Comparison of ENCODE assay signal across 16 cellular contexts in the genomic region with DNA sequence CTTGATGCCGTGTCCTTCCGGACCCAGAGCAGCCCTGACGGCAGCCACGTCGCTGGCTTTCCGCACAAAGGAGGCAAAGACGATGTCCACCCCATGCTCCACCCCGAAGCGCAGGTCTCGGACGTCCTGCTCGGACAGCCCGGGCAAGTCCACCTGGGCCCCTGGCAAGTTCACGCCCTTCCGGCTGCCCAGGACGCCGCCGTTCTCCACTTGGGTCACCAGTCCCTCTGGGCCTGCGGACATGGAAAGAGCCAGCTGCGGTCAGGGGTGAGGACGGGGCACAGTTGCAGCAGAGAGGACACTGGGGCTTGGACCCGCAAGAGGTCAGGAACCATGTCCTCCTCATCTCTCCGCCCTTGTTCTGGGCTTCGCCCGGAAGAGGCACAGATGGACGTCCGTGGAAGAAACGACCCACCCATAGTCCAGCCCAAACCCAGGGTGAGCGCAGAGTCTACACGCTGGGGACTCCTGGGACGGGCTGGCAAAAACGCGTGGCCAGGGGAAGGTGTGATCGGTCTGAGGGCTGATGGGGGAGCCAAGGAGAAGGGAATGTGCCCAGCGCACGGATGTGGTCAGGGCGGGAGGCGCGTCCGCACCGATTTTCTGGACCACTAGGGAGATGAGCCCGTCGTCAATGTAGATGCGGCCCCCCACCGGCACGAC. TPM values are rescaled to one million over a fixed set of nuclear protein-coding genes. Genes with fewer than 3 reads are reported as not detected.
A peak's percentile ranks its signal among the peaks of the same experiment; 100 is the strongest.
DNase-seq lines count a peak whose midpoint lies in the region; ATAC-seq, FAIRE-seq and TF ChIP-seq lines count a peak whose summit lies in the region.
"Had no signal": no experiment of that assay in that cellular context is flagged by ENCODE, and none has a peak within 500 bp of the region (broad histone marks: within the 10 kb centered on the region; RNA-seq: fewer than 3 reads in every experiment).

No MANE protein-coding gene starts in this region.

- H3K27me3 ChIP-seq in H9 (ENCODE audit: insufficient read depth, low read length): no peaks in the 10 kb centered on the region; the same call in 1 of the 2 replicates
- no peaks in the 10 kb centered on the region for H3K27me3 ChIP-seq in K562 (ENCODE audit: control insufficient read depth in 2 of 2, insufficient read depth in 2 of 2, low read length in 2 of 2)
- peaks cover 37% of the 10 kb centered on the region for H3K27me3 ChIP-seq in iPS-15b (ENCODE audit: control insufficient read depth, insufficient read depth, low read length)
- peaks cover 53% of the 10 kb centered on the region for H3K27me3 ChIP-seq in skeletal muscle satellite cell (ENCODE audit: control insufficient read depth, insufficient read depth, low read length)

- no peaks in the 10 kb centered on the region for H3K36me3 Mint-ChIP-seq in H9 (ENCODE audit: insufficient read depth in 1 of 3, low read depth in 3 of 3)
- H3K36me3 Mint-ChIP-seq: T-cell had no signal

- WGBS in H9 (ENCODE audit: extremely low coverage, insufficient read length, low lambda C conversion rate): no CpG with 5 or more reads among the region's 46 CpGs
- 88% methylated on average over 35 of the region's 46 CpGs for WGBS in K562 (ENCODE audit: insufficient coverage, low coverage, missing lambda C conversion rate)

- H3K79me1 ChIP-seq in H9 (ENCODE audit: insufficient read depth, low read depth, low read length, poor library complexity, severe bottlenecking): no peaks in the 10 kb centered on the region

- H4K20me1 ChIP-seq in H9 (ENCODE audit: control insufficient read depth, insufficient read depth, insufficient read length): no peaks in the 10 kb centered on the region
- no peaks in the 10 kb centered on the region for H4K20me1 ChIP-seq in K562 (replicated peaks; ENCODE audit: control insufficient read depth, insufficient read depth, low read length)

- no peaks in the 10 kb centered on the region; a peak in 1 of 5 replicates for H3K9me3 Mint-ChIP-seq in H9
- H3K9me3 Mint-ChIP-seq: HFFc6, T-cell had no signal

- TSS peak; percentile 47 for BruUV-seq in K562 (replicated peaks; lab: Mats Ljungman, UMichigan)

- TF ChIP-seq EP300 in K562 (IDR thresholded peaks at IDR 0.05; ENCODE audit: low read length): no peak

- in situ Hi-C loops in K562 (cut with MboI): no loop called here

- H2AFZ ChIP-seq in H9 (ENCODE audit: low read length) (no peak overlapping the region), K562 (ENCODE audit: low read depth, low read length) (no peak overlapping the region)

- CTCF ChIA-PET in K562 (lab: Yijun Ruan, JAX; ENCODE audit: low intra/inter-chr PET ratio): no interaction called here

- H3K9me1 ChIP-seq in K562 (ENCODE audit: control insufficient read depth, insufficient read depth, low read length): no peaks in the 10 kb centered on the region

- H3T11ph ChIP-seq in H9 (ENCODE audit: low read length): no peak overlapping the region

- H3K56ac ChIP-seq in H9 (ENCODE audit: insufficient read length, low read depth, low read length): no peak overlapping the region

- H3K9ac ChIP-seq in H9 (ENCODE audit: extremely low read depth, insufficient read length, low read length): no peak overlapping the region
- peak overlapping the region in 1 of 2 experiments; percentile 64; a peak in 2 of 4 replicates for H3K9ac ChIP-seq in K562 (ENCODE audit: insufficient read depth in 1 of 2, low read depth in 2 of 2, low read length in 2 of 2)
- H3K9ac ChIP-seq in iPS-15b (ENCODE audit: low read depth, low read length): peak overlapping the region; percentile 8
- H3K9ac ChIP-seq in skeletal muscle satellite cell (ENCODE audit: low read depth, low read length): no peak overlapping the region

- TF ChIP-seq CTCF in H9 (conservative IDR thresholded peaks at IDR 0.05) (no peak), K562 (IDR thresholded peaks at IDR 0.05 in 2 of 3, conservative IDR thresholded peaks at IDR 0.05 in 1 of 3; ENCODE audit: insufficient read depth in 2 of 3, low read depth in 1 of 3, low read length in 3 of 3) (no peak)

- no peak overlapping the region for H3K4ac ChIP-seq in H9 (ENCODE audit: low read depth, low read length)

- no peak overlapping the region for H3K18ac ChIP-seq in H9 (ENCODE audit: insufficient read length, low read depth, low read length)

- peaks cover 18% of the 10 kb centered on the region for H3K27me3 Mint-ChIP-seq in H9 (ENCODE audit: low read depth)

- no peaks in the 10 kb centered on the region; the same call in 1 of the 2 replicates for H3K4me1 ChIP-seq in H9 (ENCODE audit: insufficient read depth, low read length)
- peaks cover 5 to 33% of the 10 kb centered on the region in 2 experiments; a peak in 4 of 5 replicates for H3K4me1 ChIP-seq in K562 (replicated peaks in 1 of 2; ENCODE audit: control insufficient read depth in 2 of 2, insufficient read depth in 2 of 2, low read length in 2 of 2)
- H3K4me1 ChIP-seq in iPS-15b (ENCODE audit: control insufficient read depth, insufficient read depth, low read length): peaks cover 8% of the 10 kb centered on the region
- H3K4me1 ChIP-seq in skeletal muscle satellite cell (ENCODE audit: control insufficient read depth, insufficient read depth, low read length): peaks cover 10% of the 10 kb centered on the region

- H3K4me3 ChIP-seq in K562 (no peak overlapping the region), iPS-15b (ENCODE audit: low read depth, low read length) (peak overlapping the region; percentile 89), skeletal muscle satellite cell (ENCODE audit: low read length) (no peak overlapping the region)
- H3K4me3 ChIP-seq: thyroid gland had no signal

- H3K14ac ChIP-seq in H9 (ENCODE audit: insufficient read depth, low read length): no peak overlapping the region; the same call in 1 of the 2 replicates

- peaks cover 58% of the 10 kb centered on the region for H3K36me3 ChIP-seq in K562 (ENCODE audit: control insufficient read depth, insufficient read depth, low read length)
- H3K36me3 ChIP-seq in iPS-15b (ENCODE audit: control insufficient read depth, insufficient read depth, low read length): no peaks in the 10 kb centered on the region
- no peaks in the 10 kb centered on the region for H3K36me3 ChIP-seq in skeletal muscle satellite cell (ENCODE audit: insufficient read depth, low read length)
- H3K36me3 ChIP-seq: thyroid gland had no signal

- no peaks in the 10 kb centered on the region for H3K79me2 ChIP-seq in H9 (ENCODE audit: insufficient read depth, low read length)
- H3K79me2 ChIP-seq in K562 (ENCODE audit: control insufficient read depth, insufficient read depth, low read length): peaks cover 17% of the 10 kb centered on the region; the same call in 2 of the 3 replicates

- H3K4me1 Mint-ChIP-seq in H9: peaks cover 12 to 23% of the 10 kb centered on the region in 2 experiments

- TF ChIP-seq POLR2A in K562 (conservative IDR thresholded peaks at IDR 0.05): no peak

- ATAC-seq in K562: no peak
- ATAC-seq in HG02981 (IDR thresholded peaks at IDR 0.05; ENCODE audit: unreplicated experiment): no peak
- ATAC-seq: activated CD4-positive, alpha-beta T cell treated with anti-CD3 and anti-CD28 coated beads for 36 hours had no signal

- H3K4me2 ChIP-seq in H9 (ENCODE audit: insufficient read depth, insufficient read length, low read length) (peak overlapping the region; percentile 67), K562 (ENCODE audit: insufficient read depth, low read length) (no peak overlapping the region), skeletal muscle satellite cell (ENCODE audit: low read length) (peak overlapping the region; percentile 71)

- no peak overlapping the region for H4K5ac ChIP-seq in H9 (ENCODE audit: insufficient read length, low read depth, low read length)

- FAIRE-seq in K562 (lab: Jason Lieb, UNC): no peak

- no peak overlapping the region; a peak in 1 of 7 replicates for H3K27ac Mint-ChIP-seq in H9
- H3K27ac Mint-ChIP-seq: activated CD4-positive, alpha-beta T cell treated with anti-CD3 and anti-CD28 coated beads for 36 hours; HFFc6 had no signal

- no peak overlapping the region for H2BK20ac ChIP-seq in H9 (ENCODE audit: low read depth, low read length, poor library complexity, severe bottlenecking)

- H3K23me2 ChIP-seq in H9 (ENCODE audit: insufficient read length, low read depth, low read length, poor library complexity, severe bottlenecking): peaks cover 12% of the 10 kb centered on the region

- H3K27ac ChIP-seq in H9 (ENCODE audit: insufficient read length, low read depth, low read length) (no peak overlapping the region), K562 (ENCODE audit: extremely low read depth, low read depth, low read length) (no peak overlapping the region)
- H3K27ac ChIP-seq: thyroid gland had no signal

- no peak overlapping the region for H3K23ac ChIP-seq in H9 (ENCODE audit: insufficient read length, low read depth, low read length)

- no peak overlapping the region for H2BK15ac ChIP-seq in H9 (ENCODE audit: low read depth, low read length)

- no peak overlapping the region for H4K91ac ChIP-seq in H9 (ENCODE audit: insufficient read length, low read depth, low read length)

- no peaks in the 10 kb centered on the region for H3K9me3 ChIP-seq in H9 (ENCODE audit: control insufficient read depth, low read depth, low read length)
- no peaks in the 10 kb centered on the region for H3K9me3 ChIP-seq in K562 (replicated peaks; ENCODE audit: control insufficient read depth, insufficient read depth, low read depth, low read length)
- H3K9me3 ChIP-seq in iPS-15b (ENCODE audit: control insufficient read depth, insufficient read depth, low read length): no peaks in the 10 kb centered on the region
- no peaks in the 10 kb centered on the region for H3K9me3 ChIP-seq in skeletal muscle satellite cell (replicated peaks; ENCODE audit: low read length)
- H3K9me3 ChIP-seq: thyroid gland had no signal

- no peak overlapping the region for H2BK120ac ChIP-seq in H9 (ENCODE audit: low read depth, low read length, poor library complexity, severe bottlenecking)

- intact Hi-C loops in K562 (cut with micrococcal nuclease): no loop called here

- TF ChIP-seq RAD21 in K562 (CRISPR knock-in tag; conservative IDR thresholded peaks at IDR 0.05 in 1 of 2, IDR thresholded peaks at IDR 0.05 in 1 of 2): no peak

- no peak overlapping the region for H2BK12ac ChIP-seq in H9 (ENCODE audit: insufficient read length, low read depth, low read length)

- H3K4me3 Mint-ChIP-seq in H9: peak overlapping the region in 1 of 2 experiments; percentile 69; a peak in 3 of 5 replicates
- H3K4me3 Mint-ChIP-seq: activated CD4-positive, alpha-beta T cell treated with anti-CD3 and anti-CD28 coated beads for 36 hours; HFFc6; T-cell had no signal

- H2BK5ac ChIP-seq in H9 (ENCODE audit: insufficient read length, low read length): no peak overlapping the region

- H2AK5ac ChIP-seq in H9 (ENCODE audit: insufficient read length, low read length): no peak overlapping the region

- H4K8ac ChIP-seq in H9 (replicated peaks; ENCODE audit: insufficient read length, low read depth, low read length): no peak overlapping the region

- POLR2A ChIA-PET in K562 (lab: Yijun Ruan, JAX): no interaction called here

- DNase-seq in H9 (no peak), K562 (ENCODE audit: extremely low read depth in 1 of 4, low spot score in 3 of 4) (no peak), SW 1271 (lab: John Stamatoyannopoulos, UW) (no peak)
- DNase-seq in activated T-cell treated with anti-CD3 and anti-CD28 coated beads, Interleukin-2, amount 50 U/mL, for 1 hour: no peak
- DNase-seq: activated CD4-positive, alpha-beta T cell treated with anti-CD3 and anti-CD28 coated beads for 36 hours; activated T-cell treated with anti-CD3 and anti-CD28 coated beads, Interleukin-2, amount 50 U/mL, for 48 hours; HFFc6; hypothalamus; NCI-H1930; occipital lobe; T-cell; thyroid gland had no signal

RNA-seq across cellular contexts. Expression of gene PKLR, which starts 6.6 kb away (rescaled TPM):
- total RNA-seq in H9 (2021): 0.13 TPM in 1 of 2 replicates, not detected in the other
- total RNA-seq in K562 (2011; cell fraction: chromatin; rRNA removed; ENCODE audit: low replicate concordance): 18.9 and 39.8 TPM in 2 replicates
- total RNA-seq in K562 (2011; cell fraction: nucleolus; rRNA removed): 33.9 and 37.6 TPM in 2 replicates
- 31.5 and 35.1 TPM in 2 replicates for total RNA-seq in K562 (2011; cell fraction: nucleoplasm; rRNA removed)
- 38.2 and 47.5 TPM in 2 replicates for total RNA-seq in K562 (2014; rRNA removed)
- 22.6 and 25.0 TPM in 2 replicates for total RNA-seq in K562 (2014; rRNA removed; fragmentation: Illumina TruSeq; extraction: Trizol)
- total RNA-seq in K562 (2015; rRNA removed; fragmentation: Illumina TruSeq; extraction: Trizol): 12.1 and 12.8 TPM in 2 replicates
- total RNA-seq in K562 (2021): 75.7 and 78.4 TPM in 2 replicates
- 25.3 and 39.9 TPM in 2 replicates for polyA plus RNA-seq in K562 (2011; rRNA removed)
- 26.5 and 92.1 TPM in 2 replicates for polyA plus RNA-seq in K562 (2011; cell fraction: cytosol; rRNA removed)
- 20.1 and 56.5 TPM in 2 replicates for polyA plus RNA-seq in K562 (2011; cell fraction: nucleus; rRNA removed)
- 23.5 and 42.9 TPM in 2 replicates for polyA plus RNA-seq in K562 (2012)
- 58.5 and 62.1 TPM in 2 replicates for polyA plus RNA-seq in K562 (2014; fragmentation: Illumina TruSeq; extraction: Trizol)
- polyA plus RNA-seq in K562 (2014; fragmentation: Nextera tagmentation; extraction: Ambion mirVana): 10 to 100 TPM; 10.7 to 13.0 TPM
- polyA plus RNA-seq in K562 (2014; rRNA removed): 50.4 and 51.2 TPM in 2 replicates
- 12.1 and 32.1 TPM in 2 replicates for polyA minus RNA-seq in K562 (2011; rRNA and poly(A)+ RNA removed)
- polyA minus RNA-seq in K562 (2011; cell fraction: cytosol; rRNA and poly(A)+ RNA removed): 16.4 and 35.4 TPM in 2 replicates
- polyA minus RNA-seq in K562 (2011; cell fraction: nucleus; rRNA and poly(A)+ RNA removed): 7.7 and 16.0 TPM in 2 replicates
- not detected in 2 replicates for total RNA-seq in skeletal muscle satellite cell (2012; rRNA removed)
- total RNA-seq: activated CD4-positive, alpha-beta T cell treated with anti-CD3 and anti-CD28 coated beads for 36 hours; HFFc6; occipital lobe; RPMI7951; thyroid gland had no signal

RNA-seq across cellular contexts. Expression of gene FDPS, which starts 14.0 kb away (rescaled TPM):
- total RNA-seq in H9 (2021) (271 and 273 TPM in 2 replicates), K562 (2014; rRNA removed) (319 and 337 TPM in 2 replicates), K562 (2014; rRNA removed; fragmentation: Illumina TruSeq; extraction: Trizol) (360 and 368 TPM in 2 replicates), K562 (2015; rRNA removed; fragmentation: Illumina TruSeq; extraction: Trizol) (243 and 247 TPM in 2 replicates), K562 (2021) (332 and 344 TPM in 2 replicates)
- total RNA-seq in K562 (2011; cell fraction: chromatin; rRNA removed; ENCODE audit: low replicate concordance): 971 and 1,145 TPM in 2 replicates
- total RNA-seq in K562 (2011; cell fraction: nucleolus; rRNA removed): 614 and 691 TPM in 2 replicates
- 834 and 899 TPM in 2 replicates for total RNA-seq in K562 (2011; cell fraction: nucleoplasm; rRNA removed)
- polyA plus RNA-seq in K562 (2011; rRNA removed) (563 and 614 TPM in 2 replicates), K562 (2014; fragmentation: Illumina TruSeq; extraction: Trizol) (313 and 328 TPM in 2 replicates), K562 (2014; fragmentation: Nextera tagmentation; extraction: Ambion mirVana) (100 to 1,000 TPM; 864 to 884 TPM), K562 (2014; rRNA removed) (377 and 379 TPM in 2 replicates)
- polyA plus RNA-seq in K562 (2011; cell fraction: cytosol; rRNA removed): 402 and 573 TPM in 2 replicates
- 721 and 909 TPM in 2 replicates for polyA plus RNA-seq in K562 (2011; cell fraction: nucleus; rRNA removed)
- polyA plus RNA-seq in K562 (2012): 300 and 453 TPM in 2 replicates
- 293 and 318 TPM in 2 replicates for polyA minus RNA-seq in K562 (2011; rRNA and poly(A)+ RNA removed)
- 174 and 178 TPM in 2 replicates for polyA minus RNA-seq in K562 (2011; cell fraction: cytosol; rRNA and poly(A)+ RNA removed)
- polyA minus RNA-seq in K562 (2011; cell fraction: nucleus; rRNA and poly(A)+ RNA removed): 118 and 209 TPM in 2 replicates
- total RNA-seq in skeletal muscle satellite cell (2012; rRNA removed): 131 and 234 TPM in 2 replicates

RNA-seq across cellular contexts. Expression of gene HCN3, which starts 17.4 kb away (rescaled TPM):
- 4.7 and 5.4 TPM in 2 replicates for total RNA-seq in H9 (2021)
- 31.1 and 65.6 TPM in 2 replicates for total RNA-seq in K562 (2011; cell fraction: chromatin; rRNA removed; ENCODE audit: low replicate concordance)
- total RNA-seq in K562 (2011; cell fraction: nucleolus; rRNA removed): 41.4 and 45.0 TPM in 2 replicates
- 40.9 and 43.8 TPM in 2 replicates for total RNA-seq in K562 (2011; cell fraction: nucleoplasm; rRNA removed)
- total RNA-seq in K562 (2014; rRNA removed): 2.3 and 3.2 TPM in 2 replicates
- 1.7 and 2.9 TPM in 2 replicates for total RNA-seq in K562 (2014; rRNA removed; fragmentation: Illumina TruSeq; extraction: Trizol)
- total RNA-seq in K562 (2015; rRNA removed; fragmentation: Illumina TruSeq; extraction: Trizol): 3.1 and 3.9 TPM in 2 replicates
- 6.6 and 7.0 TPM in 2 replicates for total RNA-seq in K562 (2021)
- polyA plus RNA-seq in K562 (2011; rRNA removed): 7.2 and 14.5 TPM in 2 replicates
- polyA plus RNA-seq in K562 (2011; cell fraction: cytosol; rRNA removed): 7.1 and 13.6 TPM in 2 replicates
- polyA plus RNA-seq in K562 (2011; cell fraction: nucleus; rRNA removed): 101 and 112 TPM in 2 replicates
- 5.6 and 7.6 TPM in 2 replicates for polyA plus RNA-seq in K562 (2012)
- polyA plus RNA-seq in K562 (2014; fragmentation: Illumina TruSeq; extraction: Trizol): 5.6 and 5.9 TPM in 2 replicates
- polyA plus RNA-seq in K562 (2014; fragmentation: Nextera tagmentation; extraction: Ambion mirVana): 1 to 10 TPM in 1 of 2 experiments, under 1 TPM in 1; 0.91 to 1.0 TPM
- polyA plus RNA-seq in K562 (2014; rRNA removed): 7.3 and 9.7 TPM in 2 replicates
- 3.7 and 5.6 TPM in 2 replicates for polyA minus RNA-seq in K562 (2011; rRNA and poly(A)+ RNA removed)
- 2.5 and 5.6 TPM in 2 replicates for polyA minus RNA-seq in K562 (2011; cell fraction: cytosol; rRNA and poly(A)+ RNA removed)
- polyA minus RNA-seq in K562 (2011; cell fraction: nucleus; rRNA and poly(A)+ RNA removed): 11.6 and 13.2 TPM in 2 replicates
- 0.25 and 0.44 TPM in 2 replicates for total RNA-seq in skeletal muscle satellite cell (2012; rRNA removed)

RNA-seq across cellular contexts. Expression of gene CLK2, which starts 21.3 kb away (rescaled TPM):
- total RNA-seq in H9 (2021) (77.5 and 81.5 TPM in 2 replicates), K562 (2014; rRNA removed) (36.4 and 40.2 TPM in 2 replicates), K562 (2014; rRNA removed; fragmentation: Illumina TruSeq; extraction: Trizol) (24.2 and 25.6 TPM in 2 replicates), K562 (2015; rRNA removed; fragmentation: Illumina TruSeq; extraction: Trizol) (37.0 and 39.6 TPM in 2 replicates), K562 (2021) (60.2 and 65.4 TPM in 2 replicates)
- 311 and 570 TPM in 2 replicates for total RNA-seq in K562 (2011; cell fraction: chromatin; rRNA removed; ENCODE audit: low replicate concordance)
- total RNA-seq in K562 (2011; cell fraction: nucleolus; rRNA removed): 299 and 331 TPM in 2 replicates
- total RNA-seq in K562 (2011; cell fraction: nucleoplasm; rRNA removed): 264 and 285 TPM in 2 replicates
- polyA plus RNA-seq in K562 (2011; rRNA removed) (67.8 and 105 TPM in 2 replicates), K562 (2014; fragmentation: Illumina TruSeq; extraction: Trizol) (59.9 and 67.3 TPM in 2 replicates), K562 (2014; fragmentation: Nextera tagmentation; extraction: Ambion mirVana) (10 to 100 TPM; 13.5 to 15.7 TPM), K562 (2014; rRNA removed) (69.1 and 81.4 TPM in 2 replicates)
- polyA plus RNA-seq in K562 (2011; cell fraction: cytosol; rRNA removed): 48.7 and 49.0 TPM in 2 replicates
- polyA plus RNA-seq in K562 (2011; cell fraction: nucleus; rRNA removed): 890 and 922 TPM in 2 replicates
- 56.9 and 62.9 TPM in 2 replicates for polyA plus RNA-seq in K562 (2012)
- polyA minus RNA-seq in K562 (2011; rRNA and poly(A)+ RNA removed): 58.6 and 59.3 TPM in 2 replicates
- 30.5 and 30.7 TPM in 2 replicates for polyA minus RNA-seq in K562 (2011; cell fraction: cytosol; rRNA and poly(A)+ RNA removed)
- polyA minus RNA-seq in K562 (2011; cell fraction: nucleus; rRNA and poly(A)+ RNA removed): 109 and 138 TPM in 2 replicates
- total RNA-seq in skeletal muscle satellite cell (2012; rRNA removed): 17.7 and 23.4 TPM in 2 replicates

RNA-seq across cellular contexts. Expression of gene RUSC1, which starts 26.0 kb away (rescaled TPM):
- 66.9 and 70.8 TPM in 2 replicates for total RNA-seq in H9 (2021)
- 28.6 and 75.0 TPM in 2 replicates for total RNA-seq in K562 (2011; cell fraction: chromatin; rRNA removed; ENCODE audit: low replicate concordance)
- 70.1 and 78.7 TPM in 2 replicates for total RNA-seq in K562 (2011; cell fraction: nucleolus; rRNA removed)
- 44.4 and 55.0 TPM in 2 replicates for total RNA-seq in K562 (2011; cell fraction: nucleoplasm; rRNA removed)
- 33.6 and 41.8 TPM in 2 replicates for total RNA-seq in K562 (2014; rRNA removed)
- 14.3 and 15.1 TPM in 2 replicates for total RNA-seq in K562 (2014; rRNA removed; fragmentation: Illumina TruSeq; extraction: Trizol)
- 25.3 and 25.7 TPM in 2 replicates for total RNA-seq in K562 (2015; rRNA removed; fragmentation: Illumina TruSeq; extraction: Trizol)
- 63.0 and 68.3 TPM in 2 replicates for total RNA-seq in K562 (2021)
- 37.5 and 44.2 TPM in 2 replicates for polyA plus RNA-seq in K562 (2011; rRNA removed)
- 51.0 and 124 TPM in 2 replicates for polyA plus RNA-seq in K562 (2011; cell fraction: cytosol; rRNA removed)
- 104 and 153 TPM in 2 replicates for polyA plus RNA-seq in K562 (2011; cell fraction: nucleus; rRNA removed)
- polyA plus RNA-seq in K562 (2012): 42.7 and 48.5 TPM in 2 replicates
- polyA plus RNA-seq in K562 (2014; fragmentation: Illumina TruSeq; extraction: Trizol): 42.0 and 50.4 TPM in 2 replicates
- 1 to 10 TPM; 5.7 to 9.5 TPM for polyA plus RNA-seq in K562 (2014; fragmentation: Nextera tagmentation; extraction: Ambion mirVana)
- 63.2 and 72.4 TPM in 2 replicates for polyA plus RNA-seq in K562 (2014; rRNA removed)
- 11.2 and 13.7 TPM in 2 replicates for polyA minus RNA-seq in K562 (2011; rRNA and poly(A)+ RNA removed)
- polyA minus RNA-seq in K562 (2011; cell fraction: cytosol; rRNA and poly(A)+ RNA removed): 23.6 and 26.5 TPM in 2 replicates
- polyA minus RNA-seq in K562 (2011; cell fraction: nucleus; rRNA and poly(A)+ RNA removed): 24.6 and 26.1 TPM in 2 replicates
- total RNA-seq in skeletal muscle satellite cell (2012; rRNA removed): 15.0 and 19.7 TPM in 2 replicates

Comparison
In these comparisons a context has a peak if more than half of its experiments do, and no peak if none do; other contexts are left out.
1. RNA of gene PKLR, which starts 6.6 kb away (total RNA-seq): 12.1 to 78.4 TPM in K562; 0.13 TPM in H9; every median in the first group is over 10 times any median in the second.